8 cellular contexts compared by ENCODE assay signal in genomic region chr6:142146828-142147662, GRCh38. TPM values are rescaled to one million over a fixed set of nuclear protein-coding genes. Genes with fewer than 3 reads are reported as not detected.
DNase-seq lines count a peak whose midpoint lies in the region; ATAC-seq and TF ChIP-seq lines count a peak whose summit lies in the region.

NMBR (minus strand) TSS chr6:142147122; CDS start chr6:142088658, 58,464 bp downstream.
VTA1 (plus strand) TSS chr6:142147263; CDS start chr6:142147288, 25 bp downstream.

- H3K9ac ChIP-seq in IMR-90 (ENCODE audit: low read depth, low read length) = peak within 1 kb of the TSS; percentile 84
- H3K9ac ChIP-seq in mucosa of rectum (ENCODE audit: low read depth in 1 of 2, low read length in 2 of 2) = peak within 1 kb of the TSS; percentile 60 to 67

- peak within 1 kb of the TSS; percentile 86 for H3K14ac ChIP-seq in IMR-90 (replicated peaks; ENCODE audit: low read depth, low read length)

- H3K56ac ChIP-seq in IMR-90 (ENCODE audit: extremely low read depth, insufficient read depth, low read length) = peak within 1 kb of the TSS; percentile 54

- peaks cover 2% of the 10 kb centered on the region; the same call in 1 of the 2 replicates for H3K9me1 ChIP-seq in IMR-90 (ENCODE audit: insufficient read depth, low read length)

- no peak within 1 kb of the TSS for H3K18ac ChIP-seq in IMR-90 (ENCODE audit: low read depth, low read length)

- CTCF ChIA-PET in IMR-90 (lab: Yijun Ruan, JAX) (interaction anchor here (0.6 to 1.3 kb wide), 6 partner anchors 9 to 243 kb away, joined by 3 to 6 read pairs (median 4); no protein-coding TSS in a partner anchor), OCI-LY7 (lab: Charles Lee; ENCODE audit: unreplicated experiment) (interaction anchor here (0.6 to 0.9 kb wide), 3 partner anchors 9 to 1427 kb away, joined by 3 to 4 read pairs (median 3); no protein-coding TSS in a partner anchor)

- H3K27me3 ChIP-seq in IMR-90 (ENCODE audit: control insufficient read depth, insufficient read depth, low read length) = no peaks in the 10 kb centered on the region
- H3K27me3 ChIP-seq in mucosa of rectum (ENCODE audit: control insufficient read depth in 2 of 2, insufficient read depth in 2 of 2, low read length in 2 of 2) = no peaks in the 10 kb centered on the region

- TSS peak; percentile 73 for BruUV-seq in IMR-90 (replicated peaks; lab: Mats Ljungman, UMichigan)
- no TSS peak for BruUV-seq in OCI-LY7 (replicated peaks; lab: Mats Ljungman, UMichigan)

- peak within 1 kb of the TSS; percentile 71 for H3K4me2 ChIP-seq in IMR-90 (ENCODE audit: low read depth, low read length)
- H3K4me2 ChIP-seq in OCI-LY7 (ENCODE audit: low read length) = peak within 1 kb of the TSS; percentile 86

- H3K9me3 ChIP-seq in IMR-90 (ENCODE audit: control insufficient read depth, insufficient read depth, low read length) (no peaks in the 10 kb centered on the region), OCI-LY7 (ENCODE audit: low read length) (no peaks in the 10 kb centered on the region), mucosa of rectum (ENCODE audit: control insufficient read depth in 2 of 2, low read length in 2 of 2) (no peaks in the 10 kb centered on the region)

- peak within 1 kb of the TSS; percentile 43 for H2BK5ac ChIP-seq in IMR-90 (ENCODE audit: low read depth, low read length, poor library complexity, severe bottlenecking)

- H4K20me1 ChIP-seq in IMR-90 (ENCODE audit: insufficient read depth, low read length) (no peaks in the 10 kb centered on the region), OCI-LY7 (ENCODE audit: insufficient read depth, low read length) (0 out of 2 replicates have a peak, but pooled peaks cover 21% of the 10 kb centered on the region)

- intact Hi-C loops in IMR-90 (cut with micrococcal nuclease) (loop anchor here (1.0 to 5.0 kb wide), 4 partner anchors 60 to 390 kb away; no protein-coding TSS in a partner anchor), OCI-LY7 (cut with micrococcal nuclease; ENCODE audit: unreplicated experiment) (loop anchor here (1.0 to 10.0 kb wide), 6 partner anchors 60 to 1308 kb away; partner anchors contain the start of genes ADAT2 and PEX3)

- H3K79me1 ChIP-seq in IMR-90 (ENCODE audit: low read depth in 1 of 2, low read length in 2 of 2) = peaks cover 5 to 23% of the 10 kb centered on the region in 2 experiments; a peak in 3 of 4 replicates

- H3K9me2 ChIP-seq in OCI-LY7 (ENCODE audit: insufficient read depth, low read length) = no peaks in the 10 kb centered on the region

- TF ChIP-seq CTCF in IMR-90 (conservative IDR thresholded peaks at IDR 0.05; ENCODE audit: low read depth, low read length) = peak; percentile 97
- peak; percentile 97 for TF ChIP-seq CTCF in OCI-LY7 (conservative IDR thresholded peaks at IDR 0.05; ENCODE audit: low read length)
- peak; percentile 95 for TF ChIP-seq CTCF in epithelial cell of proximal tubule (conservative IDR thresholded peaks at IDR 0.05; ENCODE audit: low read depth, low read length)

- H3K36me3 ChIP-seq in IMR-90 (ENCODE audit: control insufficient read depth, insufficient read depth, low read length) (peaks cover 2% of the 10 kb centered on the region; the same call in 1 of the 2 replicates), OCI-LY7 (ENCODE audit: insufficient read depth, low read length) (peaks cover 20% of the 10 kb centered on the region), mucosa of rectum (ENCODE audit: control insufficient read depth in 2 of 2, insufficient read depth in 2 of 2, low read length in 2 of 2) (no peaks in the 10 kb centered on the region)

- peaks cover 52% of the 10 kb centered on the region for H3K79me2 ChIP-seq in OCI-LY7 (ENCODE audit: insufficient read depth, low read depth, low read length)

- WGBS in IMR-90 (ENCODE audit: extremely low coverage in 2 of 2, insufficient read length in 1 of 2), 2 experiments = 0% methylated on average over 10 of the region's 38 CpGs; no CpG with 5 or more reads in 1 of the 2 experiments

- peak within 1 kb of the TSS; percentile 33; the same call in 1 of the 2 replicates for H2AK5ac ChIP-seq in IMR-90 (ENCODE audit: low read depth, low read length)

- peak within 1 kb of the TSS; percentile 63 for H3K4ac ChIP-seq in IMR-90 (ENCODE audit: low read depth, low read length)

- H2AK9ac ChIP-seq in IMR-90 (replicated peaks; ENCODE audit: low read depth, low read length, poor library complexity) = peak within 1 kb of the TSS; percentile 81

- TF ChIP-seq POLR2A in IMR-90 (IDR thresholded peaks at IDR 0.05; ENCODE audit: low read depth, low read length) = peak; percentile 56; the same call in 1 of the 2 replicates

- H2AFZ ChIP-seq in IMR-90 (replicated peaks; ENCODE audit: low read length, poor library complexity) (peak within 1 kb of the TSS; percentile 93), OCI-LY7 (ENCODE audit: low read length) (peak within 1 kb of the TSS; percentile 100)

- POLR2A ChIA-PET in IMR-90 (lab: Charles Lee; ENCODE audit: unreplicated experiment) (no interaction called here), OCI-LY7 (lab: Charles Lee) (interaction anchor here (0.7 to 2.5 kb wide), 7 partner anchors 9 to 307 kb away, joined by 3 to 15 read pairs (median 4); no protein-coding TSS in a partner anchor)

- peaks cover 6% of the 10 kb centered on the region for H3K4me1 ChIP-seq in IMR-90 (ENCODE audit: control insufficient read depth, insufficient read depth, low read length)
- peaks cover 20% of the 10 kb centered on the region for H3K4me1 ChIP-seq in OCI-LY7 (ENCODE audit: insufficient read depth, low read length, poor library complexity, severe bottlenecking)
- peaks cover 3 to 8% of the 10 kb centered on the region in 2 donors for H3K4me1 ChIP-seq in mucosa of rectum (ENCODE audit: control insufficient read depth in 2 of 2, insufficient read depth in 2 of 2, low read length in 2 of 2)

- DNase-seq in DMS153 treated with DMSO at 0.1 percent for 48 hours (lab: John Stamatoyannopoulos, UW; ENCODE audit: unreplicated experiment) (peak; percentile 96), IMR-90 (peak; percentile 100), OCI-LY7 (ENCODE audit: low spot score) (peak; percentile 99), activated T-cell treated with anti-CD3 and anti-CD28 coated beads for 48 hours (ENCODE audit: low read depth) (peak; percentile 91), epithelial cell of proximal tubule (ENCODE audit: low read depth) (peak; percentile 95)
- peak; percentile 96 for DNase-seq in stimulated activated CD8-positive, alpha-beta memory T cell treated with anti-CD3 and anti-CD28 coated beads, Interleukin-4, amount 100 ng/mL, for 48 hours

- in situ Hi-C loops in IMR-90 (cut with MboI; ENCODE audit: low sequenced_read_pairs) = loop anchor here (10.0 kb wide), 2 partner anchors 58 to 238 kb away; no protein-coding TSS in a partner anchor

- peak; percentile 91 for TF ChIP-seq RAD21 in IMR-90 (IDR thresholded peaks at IDR 0.05; ENCODE audit: low read length)

- H3K4me3 ChIP-seq in IMR-90 (ENCODE audit: insufficient read depth, low read depth, low read length) (peak within 1 kb of the TSS; percentile 77), OCI-LY7 (ENCODE audit: low read depth, low read length, poor library complexity, severe bottlenecking) (peak within 1 kb of the TSS; percentile 96), epithelial cell of proximal tubule (ENCODE audit: low read depth, low read length) (peak within 1 kb of the TSS; percentile 85), mucosa of rectum (ENCODE audit: low read length in 2 of 2) (peak within 1 kb of the TSS; percentile 93 to 96)

- 0 out of 2 replicates have a peak within 1 kb of the TSS, but pooled peaks have one; percentile 49 for H2BK120ac ChIP-seq in IMR-90 (ENCODE audit: low read depth, low read length)

- peak within 1 kb of the TSS; percentile 78 for H3K27ac ChIP-seq in IMR-90 (ENCODE audit: insufficient read depth, low read length)
- H3K27ac ChIP-seq in OCI-LY7 (ENCODE audit: low read depth, low read length, poor library complexity, severe bottlenecking) = peak within 1 kb of the TSS; percentile 26
- H3K27ac ChIP-seq in mucosa of rectum (ENCODE audit: low read depth in 2 of 2, low read length in 2 of 2) = peak within 1 kb of the TSS; percentile 41 to 49

- H3K23ac ChIP-seq in IMR-90 (ENCODE audit: low read depth, low read length) = peak within 1 kb of the TSS; percentile 75; the same call in 1 of the 2 replicates

- peak within 1 kb of the TSS; percentile 70 for H4K91ac ChIP-seq in IMR-90 (ENCODE audit: insufficient read depth, low read depth, low read length)

- no peak within 1 kb of the TSS for H2BK20ac ChIP-seq in IMR-90 (ENCODE audit: low read depth, low read length)

- H4K8ac ChIP-seq in IMR-90 (ENCODE audit: low read depth in 2 of 2, low read length in 2 of 2) = peak within 1 kb of the TSS; percentile 68 to 97

- dilution Hi-C loops in IMR-90 (cut with HindIII; ENCODE audit: low sequenced_read_pairs, unreplicated experiment) = no loop called here

- H4K5ac ChIP-seq in IMR-90 (ENCODE audit: low read depth, low read length) = peak within 1 kb of the TSS; percentile 83; the same call in 1 of the 2 replicates

- H2BK15ac ChIP-seq in IMR-90 (ENCODE audit: low read depth, low read length) = no peak within 1 kb of the TSS

- peak; percentile 100 for ATAC-seq in GM21528 (IDR thresholded peaks at IDR 0.05; ENCODE audit: low FRiP score, unreplicated experiment)
- peak; percentile 97 for ATAC-seq in IMR-90 (ENCODE audit: low read depth)

TF ChIP-seq in IMR-90, 13 proteins besides CTCF, POLR2A, EP300 and RAD21 (continues in another document):
- TF ChIP-seq CHD1 (IDR thresholded peaks at IDR 0.05; ENCODE audit: low read depth, low read length) = peak; percentile 61; the same call in 1 of the 2 replicates
- TF ChIP-seq MAZ (IDR thresholded peaks at IDR 0.05; ENCODE audit: borderline replicate concordance, low read depth, low read length) = peak; percentile 78
- TF ChIP-seq MAFK (IDR thresholded peaks at IDR 0.05; ENCODE audit: low read depth, low read length) = no peak
- peak; percentile 90 for TF ChIP-seq BHLHE40 (IDR thresholded peaks at IDR 0.05; ENCODE audit: low read depth, low read length)
- no peak for TF ChIP-seq RFX5 (IDR thresholded peaks at IDR 0.05; ENCODE audit: low read depth, low read length)
- no peak for TF ChIP-seq FOS (IDR thresholded peaks at IDR 0.05; ENCODE audit: low read depth, low read length)

RNA-seq across cellular contexts. Expression of gene NMBR, which starts in this region (rescaled TPM):
- total RNA-seq in IMR-90 (2012; rRNA removed) (not detected in 2 replicates), OCI-LY7 (2022) (not detected in 2 replicates), epithelial cell of proximal tubule (not detected in 2 replicates)
- polyA plus RNA-seq in IMR-90 (2012; rRNA removed) = not detected in 2 replicates
- polyA plus RNA-seq in IMR-90 (2012; cell fraction: cytosol; rRNA removed) = not detected in 2 replicates
- polyA plus RNA-seq in IMR-90 (2012; cell fraction: nucleus; rRNA removed; ENCODE audit: low replicate concordance) = not detected in 2 replicates
- not detected in 2 replicates for total RNA-seq in OCI-LY7 (2014; rRNA removed; shearing (Covaris generic))

RNA-seq across cellular contexts. Expression of gene VTA1, which starts in this region (rescaled TPM):
- total RNA-seq in IMR-90 (2012; rRNA removed) = 104 and 120 TPM in 2 replicates
- 60.3 and 60.9 TPM in 2 replicates for polyA plus RNA-seq in IMR-90 (2012; rRNA removed)
- polyA plus RNA-seq in IMR-90 (2012; cell fraction: cytosol; rRNA removed) = 18.8 and 20.3 TPM in 2 replicates
- 5.4 and 36.7 TPM in 2 replicates for polyA plus RNA-seq in IMR-90 (2012; cell fraction: nucleus; rRNA removed; ENCODE audit: low replicate concordance)
- 21.6 and 37.9 TPM in 2 replicates for total RNA-seq in OCI-LY7 (2014; rRNA removed; shearing (Covaris generic))
- total RNA-seq in OCI-LY7 (2022) = 49.0 and 51.0 TPM in 2 replicates
- total RNA-seq in epithelial cell of proximal tubule = 48.2 and 65.7 TPM in 2 replicates

Comparison
In these comparisons a context has a peak if more than half of its experiments do, and no peak if none do; other contexts are left out.
1. Peak in every context shown above with its lines: DNase-seq, ATAC-seq, H3K4me3 ChIP-seq and H3K27ac ChIP-seq.
2. H3K27ac ChIP-seq: peak in every context shown above with its lines; median percentile 78 in IMR-90; 45 in mucosa of rectum; 26 in OCI-LY7.